19 cellular contexts compared by ENCODE assay signal in the genomic region with DNA sequence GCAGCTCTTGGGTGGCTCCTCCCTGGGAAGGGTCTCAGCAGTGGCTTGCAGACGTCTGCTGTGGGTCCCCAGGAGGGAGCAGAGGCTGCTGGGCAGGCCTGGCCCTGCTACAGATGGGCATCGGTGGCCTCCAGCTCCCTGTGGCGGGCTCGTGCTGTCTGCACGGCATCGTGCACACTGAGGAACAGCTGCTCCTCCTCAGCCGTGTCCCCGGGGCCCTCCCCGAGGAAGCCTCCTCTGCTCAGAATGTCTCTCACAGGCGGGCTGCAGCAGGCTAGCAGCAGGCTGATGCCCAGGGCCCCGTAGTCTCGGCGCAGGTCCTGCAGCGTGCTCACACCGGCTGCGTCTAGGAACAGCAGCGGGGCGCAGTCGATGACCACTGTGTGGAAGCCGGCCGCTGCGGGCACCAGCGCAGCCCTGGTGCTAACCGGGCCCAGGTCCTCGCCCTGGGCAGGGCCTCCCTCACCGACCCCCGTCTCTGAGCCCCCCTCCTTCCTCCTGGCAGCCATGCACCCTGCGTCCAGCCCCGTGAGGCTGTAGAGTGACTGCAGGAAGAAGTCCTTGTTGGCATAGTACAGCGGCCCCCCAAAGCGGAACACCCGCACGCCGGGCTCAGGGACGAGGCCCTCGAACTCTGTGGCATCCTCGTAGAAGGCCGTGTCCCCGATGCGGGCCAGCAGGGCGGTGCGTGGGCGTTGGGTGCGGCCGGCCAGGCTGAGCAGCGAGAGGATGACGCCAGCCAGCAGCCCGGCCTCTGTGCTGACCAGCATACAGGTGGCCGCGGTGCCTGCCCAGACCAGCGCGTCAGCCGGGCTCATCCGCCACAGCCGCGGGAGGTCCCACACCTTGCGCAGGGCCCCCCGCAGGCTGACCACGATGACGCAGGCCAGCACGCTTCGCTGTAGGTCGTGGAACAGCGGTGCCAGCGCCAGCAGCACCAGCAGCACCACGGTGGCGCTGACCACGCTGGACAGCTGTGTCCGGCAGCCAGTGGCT. TPM values are rescaled to one million over a fixed set of nuclear protein-coding genes. Genes with fewer than 3 reads are reported as not detected.
A peak's percentile ranks its signal among the peaks of the same experiment; 100 is the strongest.
DNase-seq lines count a peak whose midpoint lies in the region; ATAC-seq, FAIRE-seq and TF ChIP-seq lines count a peak whose summit lies in the region.
"Had no signal": no experiment of that assay in that cellular context is flagged by ENCODE, and none has a peak within 500 bp of the region (broad histone marks: within the 10 kb centered on the region; RNA-seq: fewer than 3 reads in every experiment).

No MANE protein-coding gene starts in this region.

- H3K4me2 ChIP-seq in HepG2 (ENCODE audit: low read depth, low read length) (no peak overlapping the region), Karpas-422 (ENCODE audit: low read depth, low read length, poor library complexity, severe bottlenecking) (peak overlapping the region; percentile 20)

- TF ChIP-seq POLR2A in HepG2 (IDR thresholded peaks at IDR 0.05; ENCODE audit: insufficient read depth in 1 of 2, low read depth in 2 of 2, low read length in 2 of 2): no peak
- TF ChIP-seq POLR2A in right lobe of liver (IDR thresholded peaks at IDR 0.05): no peak

- H3K27ac ChIP-seq in HepG2 (ENCODE audit: extremely low read length, insufficient read depth, low read length): peak overlapping the region; percentile 5
- no peak overlapping the region for H3K27ac ChIP-seq in right lobe of liver
- no peak overlapping the region for H3K27ac ChIP-seq in Karpas-422 (ENCODE audit: low read length)
- H3K27ac ChIP-seq in upper lobe of right lung: no peak overlapping the region
- H3K27ac ChIP-seq: SJSA1 had no signal

- no peaks in the 10 kb centered on the region for H3K36me3 Mint-ChIP-seq in glutamatergic neuron (ENCODE audit: unreplicated experiment)

- peaks cover 53% of the 10 kb centered on the region for H3K4me1 ChIP-seq in HepG2 (ENCODE audit: insufficient read depth, low read length)
- peaks cover 0 to 31% (median 13%) of the 10 kb centered on the region in 4 donors for H3K4me1 ChIP-seq in right lobe of liver
- peaks cover 37% of the 10 kb centered on the region for H3K4me1 ChIP-seq in Karpas-422 (ENCODE audit: low read length)
- H3K4me1 ChIP-seq in upper lobe of right lung: peaks cover 37% of the 10 kb centered on the region
- H3K4me1 ChIP-seq: SJSA1 had no signal

- in situ Hi-C loops in HepG2 (cut with HindIII; ENCODE audit: extremely low pct_ligation_motif_present, low pct_unique_long_range_greater_than_20kb): loop anchor here (5.0 to 10.0 kb wide), 2 partner anchors 57 to 174 kb away; a partner anchor contains a TSS

- peaks cover 1% of the 10 kb centered on the region for H3K9me3 Mint-ChIP-seq in glutamatergic neuron (ENCODE audit: unreplicated experiment)
- H3K9me3 Mint-ChIP-seq: CD8-positive, alpha-beta T cell had no signal

- TF ChIP-seq EP300 in HepG2 (IDR thresholded peaks at IDR 0.05; ENCODE audit: low read depth in 2 of 2, low read length in 2 of 2): no peak
- no peak for TF ChIP-seq EP300 in HepG2 (CRISPR knock-in tag; IDR thresholded peaks at IDR 0.05; ENCODE audit: borderline replicate concordance)

- H3K27me3 Mint-ChIP-seq in glutamatergic neuron (ENCODE audit: unreplicated experiment): peaks cover 4% of the 10 kb centered on the region

- H3K4me1 Mint-ChIP-seq in glutamatergic neuron (ENCODE audit: low read depth, unreplicated experiment): peaks cover 8% of the 10 kb centered on the region

- no peak for TF ChIP-seq CTCF in HepG2 (CRISPR knock-in tag; IDR thresholded peaks at IDR 0.05)
- no peak for TF ChIP-seq CTCF in right lobe of liver (IDR thresholded peaks at IDR 0.05)
- TF ChIP-seq CTCF in glutamatergic neuron (IDR thresholded peaks at IDR 0.05; ENCODE audit: partially characterized antibody, unreplicated experiment): no peak
- TF ChIP-seq CTCF in upper lobe of right lung (IDR thresholded peaks at IDR 0.05): no peak

- POLR2A ChIA-PET in HepG2 (lab: Yijun Ruan, JAX): no interaction called here

- no peaks in the 10 kb centered on the region for H3K9me3 ChIP-seq in HepG2 (ENCODE audit: low read length)
- H3K9me3 ChIP-seq in right lobe of liver: no peaks in the 10 kb centered on the region
- no peaks in the 10 kb centered on the region for H3K9me3 ChIP-seq in Karpas-422 (ENCODE audit: low read length)
- H3K9me3 ChIP-seq in upper lobe of right lung: no peaks in the 10 kb centered on the region
- H3K9me3 ChIP-seq: MG63, SJSA1 had no signal

- H3K9ac ChIP-seq in HepG2 (ENCODE audit: insufficient read depth, low read depth, low read length): no peak overlapping the region
- H3K9ac ChIP-seq in Karpas-422 (ENCODE audit: low read length): peak overlapping the region; percentile 26; the same call in 1 of the 2 replicates

- ATAC-seq in HepG2 (no peak), right lobe of liver (no peak), upper lobe of right lung (no peak), GM21576 (IDR thresholded peaks at IDR 0.05; ENCODE audit: unreplicated experiment) (no peak)
- ATAC-seq: CD8-positive, alpha-beta T cell had no signal

- H3K4me3 Mint-ChIP-seq in glutamatergic neuron (ENCODE audit: unreplicated experiment): no peak overlapping the region

- H2AFZ ChIP-seq in HepG2 (ENCODE audit: low read length) (no peak overlapping the region), Karpas-422 (ENCODE audit: low read length) (no peak overlapping the region)

- H3K27ac Mint-ChIP-seq in glutamatergic neuron (ENCODE audit: unreplicated experiment): peak overlapping the region; percentile 62
- H3K27ac Mint-ChIP-seq: CD8-positive, alpha-beta T cell had no signal

- H4K20me1 ChIP-seq in HepG2 (ENCODE audit: insufficient read depth, low read length) (no peaks in the 10 kb centered on the region), Karpas-422 (ENCODE audit: insufficient read depth, low read depth, low read length) (peaks cover 4% of the 10 kb centered on the region; the same call in 1 of the 2 replicates)

- BruUV-seq in HepG2 (replicated peaks; lab: Mats Ljungman, UMichigan): no TSS peak

- intact Hi-C loops in HepG2 (cut with micrococcal nuclease; ENCODE audit: unreplicated experiment): no loop called here
- intact Hi-C loops in right lobe of liver (cut with DNase I): no loop called here
- intact Hi-C loops in upper lobe of right lung (cut with DNase I): no loop called here

- H3K9me2 ChIP-seq in Karpas-422 (replicated peaks; ENCODE audit: insufficient read depth, low read length): no peaks in the 10 kb centered on the region

- no peak for DNase-seq in HepG2 (ENCODE audit: low spot score)
- no peak for DNase-seq in right lobe of liver
- DNase-seq in Karpas-422: peak; percentile 62
- peak; percentile 83 for DNase-seq in glutamatergic neuron
- DNase-seq in upper lobe of right lung: no peak
- DNase-seq in NCI-H345 (lab: John Stamatoyannopoulos, UW): no peak
- DNase-seq: CD8-positive, alpha-beta T cell; GOT3; MG63; NCI-H1092 treated with DMSO at 0.1 percent for 48 hours; NCI-H2081 treated with DMSO at 0.1 percent for 48 hours; NCI-H446; NCI-H69; NK-92 treated with Interleukin-12 subunit alpha and Interleukin-12 subunit beta, amount 100 ng/mL, for 24 hours; RPMI8226; SW 1271 had no signal

- no peak for FAIRE-seq in HepG2 (lab: Jason Lieb, UNC)
- FAIRE-seq: GM12892 had no signal

- WGBS in HepG2 (ENCODE audit: low lambda C conversion rate): 94% methylated on average over 22 of the region's 69 CpGs
- no CpG with 5 or more reads among the region's 69 CpGs for whole genome bisulfite sequencing in right lobe of liver (ENCODE audit: insufficient coverage, low coverage, low lambda C conversion rate, missing lambda C conversion rate)

- H3K36me3 ChIP-seq in HepG2 (replicated peaks in 1 of 2; ENCODE audit: control insufficient read depth in 1 of 2, insufficient read depth in 2 of 2, low read length in 2 of 2): peaks cover 9 to 15% of the 10 kb centered on the region in 2 experiments; a peak in 4 of 5 replicates
- H3K36me3 ChIP-seq in right lobe of liver: peaks cover 0 to 17% (median 4%) of the 10 kb centered on the region in 4 donors
- H3K36me3 ChIP-seq in Karpas-422 (ENCODE audit: insufficient read depth, low read length): no peaks in the 10 kb centered on the region
- H3K36me3 ChIP-seq in upper lobe of right lung: no peaks in the 10 kb centered on the region
- H3K36me3 ChIP-seq: MG63, SJSA1 had no signal

- TF ChIP-seq RAD21 in HepG2 (CRISPR knock-in tag; IDR thresholded peaks at IDR 0.05): no peak

- H3K79me2 ChIP-seq in HepG2 (ENCODE audit: insufficient read depth, low read length): peaks cover 16% of the 10 kb centered on the region
- no peaks in the 10 kb centered on the region for H3K79me2 ChIP-seq in Karpas-422 (ENCODE audit: low read length)

- CTCF ChIA-PET in HepG2 (lab: Yijun Ruan, JAX; ENCODE audit: low intra/inter-chr PET ratio, low total read pairs): no interaction called here

- H3K27me3 ChIP-seq in HepG2 (ENCODE audit: control insufficient read depth in 1 of 2, insufficient read depth in 2 of 2, low read length in 2 of 2) (no peaks in the 10 kb centered on the region; a peak in 1 of 5 replicates), right lobe of liver (no peaks in the 10 kb centered on the region), Karpas-422 (ENCODE audit: low read length) (no peaks in the 10 kb centered on the region), upper lobe of right lung (no peaks in the 10 kb centered on the region)
- H3K27me3 ChIP-seq: MG63, SJSA1 had no signal

- H3K4me3 ChIP-seq in HepG2 (replicated peaks in 1 of 3; ENCODE audit: insufficient read depth in 1 of 3, low read depth in 2 of 3, low read length in 3 of 3) (no peak overlapping the region), right lobe of liver (no peak overlapping the region), Karpas-422 (ENCODE audit: low read length) (peak overlapping the region; percentile 17; the same call in 1 of the 2 replicates), upper lobe of right lung (no peak overlapping the region)
- H3K4me3 ChIP-seq: MG63, SJSA1 had no signal

RNA-seq across cellular contexts. Expression of a gene that starts 2.2 kb away (rescaled TPM):
- total RNA-seq in HepG2 (2016; rRNA removed; fragmentation: Illumina TruSeq; extraction: Trizol) (0.32 and 1.0 TPM in 2 replicates), right lobe of liver (10 to 100 TPM in 3 of 6 experiments, 1 to 10 TPM in 3; 4.7 to 15.1 (median 11.0) TPM), glutamatergic neuron (ENCODE audit: unreplicated experiment) (20.3 TPM), upper lobe of right lung (49.2 TPM)
- total RNA-seq in HepG2 (2016; cell fraction: cytosol; rRNA removed; fragmentation: Illumina TruSeq; extraction: Trizol; ENCODE audit: low read depth): not detected in 2 replicates
- 0.84 TPM in 1 of 2 replicates, not detected in the other for total RNA-seq in HepG2 (2016; cell fraction: insoluble cytoplasmic fraction; rRNA removed; fragmentation: Illumina TruSeq; extraction: Trizol)
- total RNA-seq in HepG2 (2016; cell fraction: membrane; rRNA removed; fragmentation: Illumina TruSeq; extraction: Trizol): 0.24 and 0.53 TPM in 2 replicates
- total RNA-seq in HepG2 (2016; cell fraction: nucleus; rRNA removed; fragmentation: Illumina TruSeq; extraction: Trizol): 0.75 and 2.8 TPM in 2 replicates
- polyA plus RNA-seq in HepG2 (2011; rRNA removed): 0.77 and 1.5 TPM in 2 replicates
- polyA plus RNA-seq in HepG2 (2011; cell fraction: cytosol; rRNA removed): 0.24 and 0.27 TPM in 2 replicates
- 34.5 and 42.6 TPM in 2 replicates for polyA plus RNA-seq in HepG2 (2011; cell fraction: nucleus; rRNA removed)
- 1.0 and 2.7 TPM in 2 replicates for polyA plus RNA-seq in HepG2 (2012)
- polyA plus RNA-seq in HepG2 (2016; cell fraction: cytosol; fragmentation: Illumina TruSeq; extraction: Trizol; ENCODE audit: low read depth): 0.19 and 0.29 TPM in 2 replicates
- not detected in 2 replicates for polyA plus RNA-seq in HepG2 (2016; cell fraction: insoluble cytoplasmic fraction; fragmentation: Illumina TruSeq; extraction: Trizol; ENCODE audit: low read depth)
- 0.19 and 0.30 TPM in 2 replicates for polyA plus RNA-seq in HepG2 (2016; cell fraction: membrane; fragmentation: Illumina TruSeq; extraction: Trizol; ENCODE audit: low read depth)
- polyA plus RNA-seq in HepG2 (2016; cell fraction: nucleus; fragmentation: Illumina TruSeq; extraction: Trizol; ENCODE audit: insufficient read depth, low read depth): 2.2 and 4.7 TPM in 2 replicates
- polyA minus RNA-seq in HepG2 (2011; rRNA and poly(A)+ RNA removed; ENCODE audit: low replicate concordance): 1.4 and 1.8 TPM in 2 replicates
- polyA minus RNA-seq in HepG2 (2011; cell fraction: cytosol; rRNA and poly(A)+ RNA removed): 0.69 TPM in 1 of 2 replicates, not detected in the other
- 3.5 and 4.0 TPM in 2 replicates for polyA minus RNA-seq in HepG2 (2011; cell fraction: nucleus; rRNA and poly(A)+ RNA removed)
- total RNA-seq in Karpas-422 (2014; rRNA removed; shearing (Covaris generic); ENCODE audit: low replicate concordance): 17.3 and 20.8 TPM in 2 replicates

RNA-seq across cellular contexts. Expression of a gene that starts 4.2 kb away (rescaled TPM):
- 7.2 and 22.9 TPM in 2 replicates for total RNA-seq in HepG2 (2016; rRNA removed; fragmentation: Illumina TruSeq; extraction: Trizol)
- 1.1 and 1.9 TPM in 2 replicates for total RNA-seq in HepG2 (2016; cell fraction: cytosol; rRNA removed; fragmentation: Illumina TruSeq; extraction: Trizol; ENCODE audit: low read depth)
- total RNA-seq in HepG2 (2016; cell fraction: insoluble cytoplasmic fraction; rRNA removed; fragmentation: Illumina TruSeq; extraction: Trizol): 6.6 and 22.7 TPM in 2 replicates
- total RNA-seq in HepG2 (2016; cell fraction: membrane; rRNA removed; fragmentation: Illumina TruSeq; extraction: Trizol): 4.2 and 4.6 TPM in 2 replicates
- 23.8 and 28.9 TPM in 2 replicates for total RNA-seq in HepG2 (2016; cell fraction: nucleus; rRNA removed; fragmentation: Illumina TruSeq; extraction: Trizol)
- 5.4 and 8.4 TPM in 2 replicates for polyA plus RNA-seq in HepG2 (2011; rRNA removed)
- polyA plus RNA-seq in HepG2 (2011; cell fraction: cytosol; rRNA removed): 7.7 and 10.8 TPM in 2 replicates
- 30.6 and 45.2 TPM in 2 replicates for polyA plus RNA-seq in HepG2 (2011; cell fraction: nucleus; rRNA removed)
- 5.1 and 7.0 TPM in 2 replicates for polyA plus RNA-seq in HepG2 (2012)
- 1.2 and 1.5 TPM in 2 replicates for polyA plus RNA-seq in HepG2 (2016; cell fraction: cytosol; fragmentation: Illumina TruSeq; extraction: Trizol; ENCODE audit: low read depth)
- polyA plus RNA-seq in HepG2 (2016; cell fraction: insoluble cytoplasmic fraction; fragmentation: Illumina TruSeq; extraction: Trizol; ENCODE audit: low read depth): 4.5 and 6.1 TPM in 2 replicates
- 1.6 and 2.2 TPM in 2 replicates for polyA plus RNA-seq in HepG2 (2016; cell fraction: membrane; fragmentation: Illumina TruSeq; extraction: Trizol; ENCODE audit: low read depth)
- 25.4 and 27.0 TPM in 2 replicates for polyA plus RNA-seq in HepG2 (2016; cell fraction: nucleus; fragmentation: Illumina TruSeq; extraction: Trizol; ENCODE audit: insufficient read depth, low read depth)
- 0.40 and 58.6 TPM in 2 replicates for polyA minus RNA-seq in HepG2 (2011; rRNA and poly(A)+ RNA removed; ENCODE audit: low replicate concordance)
- 13.4 and 13.6 TPM in 2 replicates for polyA minus RNA-seq in HepG2 (2011; cell fraction: cytosol; rRNA and poly(A)+ RNA removed)
- 37.7 and 40.7 TPM in 2 replicates for polyA minus RNA-seq in HepG2 (2011; cell fraction: nucleus; rRNA and poly(A)+ RNA removed)
- 10 to 100 TPM in 5 of 6 experiments, 1 to 10 TPM in 1; 9.6 to 30.9 (median 23.0) TPM for total RNA-seq in right lobe of liver
- not detected in 2 replicates for total RNA-seq in Karpas-422 (2014; rRNA removed; shearing (Covaris generic); ENCODE audit: low replicate concordance)
- 0.54 TPM for total RNA-seq in glutamatergic neuron (ENCODE audit: unreplicated experiment)
- 0.20 TPM for total RNA-seq in upper lobe of right lung
- total RNA-seq: SJSA1 had no signal

RNA-seq across cellular contexts. Expression of a gene that starts 15.7 kb away (rescaled TPM):
- total RNA-seq in HepG2 (2016; rRNA removed; fragmentation: Illumina TruSeq; extraction: Trizol) (3.2 and 7.2 TPM in 2 replicates), right lobe of liver (10 to 100 TPM in 1 of 6 experiments, 1 to 10 TPM in 5; 4.6 to 10.5 (median 5.7) TPM), glutamatergic neuron (ENCODE audit: unreplicated experiment) (26.2 TPM), upper lobe of right lung (19.1 TPM)
- 0.53 and 1.4 TPM in 2 replicates for total RNA-seq in HepG2 (2016; cell fraction: cytosol; rRNA removed; fragmentation: Illumina TruSeq; extraction: Trizol; ENCODE audit: low read depth)
- 2.4 and 7.8 TPM in 2 replicates for total RNA-seq in HepG2 (2016; cell fraction: insoluble cytoplasmic fraction; rRNA removed; fragmentation: Illumina TruSeq; extraction: Trizol)
- total RNA-seq in HepG2 (2016; cell fraction: membrane; rRNA removed; fragmentation: Illumina TruSeq; extraction: Trizol): 2.5 and 2.9 TPM in 2 replicates
- 7.0 and 7.9 TPM in 2 replicates for total RNA-seq in HepG2 (2016; cell fraction: nucleus; rRNA removed; fragmentation: Illumina TruSeq; extraction: Trizol)
- 4.5 and 6.1 TPM in 2 replicates for polyA plus RNA-seq in HepG2 (2011; rRNA removed)
- polyA plus RNA-seq in HepG2 (2011; cell fraction: cytosol; rRNA removed): 3.1 and 4.8 TPM in 2 replicates
- 50.5 and 58.5 TPM in 2 replicates for polyA plus RNA-seq in HepG2 (2011; cell fraction: nucleus; rRNA removed)
- 3.0 and 5.5 TPM in 2 replicates for polyA plus RNA-seq in HepG2 (2012)
- 0.35 and 0.36 TPM in 2 replicates for polyA plus RNA-seq in HepG2 (2016; cell fraction: cytosol; fragmentation: Illumina TruSeq; extraction: Trizol; ENCODE audit: low read depth)
- polyA plus RNA-seq in HepG2 (2016; cell fraction: insoluble cytoplasmic fraction; fragmentation: Illumina TruSeq; extraction: Trizol; ENCODE audit: low read depth): 2.0 and 3.4 TPM in 2 replicates
- polyA plus RNA-seq in HepG2 (2016; cell fraction: membrane; fragmentation: Illumina TruSeq; extraction: Trizol; ENCODE audit: low read depth): 1.3 and 1.7 TPM in 2 replicates
- polyA plus RNA-seq in HepG2 (2016; cell fraction: nucleus; fragmentation: Illumina TruSeq; extraction: Trizol; ENCODE audit: insufficient read depth, low read depth): 16.0 and 17.5 TPM in 2 replicates
- 3.0 and 10.3 TPM in 2 replicates for polyA minus RNA-seq in HepG2 (2011; rRNA and poly(A)+ RNA removed; ENCODE audit: low replicate concordance)
- 4.2 and 4.9 TPM in 2 replicates for polyA minus RNA-seq in HepG2 (2011; cell fraction: cytosol; rRNA and poly(A)+ RNA removed)
- 7.2 and 8.1 TPM in 2 replicates for polyA minus RNA-seq in HepG2 (2011; cell fraction: nucleus; rRNA and poly(A)+ RNA removed)
- total RNA-seq in Karpas-422 (2014; rRNA removed; shearing (Covaris generic); ENCODE audit: low replicate concordance): 5.8 and 21.1 TPM in 2 replicates

RNA-seq across cellular contexts. Expression of a gene that starts 22.4 kb away (rescaled TPM):
- 12.3 and 19.1 TPM in 2 replicates for total RNA-seq in HepG2 (2016; rRNA removed; fragmentation: Illumina TruSeq; extraction: Trizol)
- total RNA-seq in HepG2 (2016; cell fraction: cytosol; rRNA removed; fragmentation: Illumina TruSeq; extraction: Trizol; ENCODE audit: low read depth): 8.9 and 9.3 TPM in 2 replicates
- total RNA-seq in HepG2 (2016; cell fraction: insoluble cytoplasmic fraction; rRNA removed; fragmentation: Illumina TruSeq; extraction: Trizol): 11.5 and 17.5 TPM in 2 replicates
- total RNA-seq in HepG2 (2016; cell fraction: membrane; rRNA removed; fragmentation: Illumina TruSeq; extraction: Trizol): 31.8 and 32.6 TPM in 2 replicates
- total RNA-seq in HepG2 (2016; cell fraction: nucleus; rRNA removed; fragmentation: Illumina TruSeq; extraction: Trizol): 13.0 and 15.9 TPM in 2 replicates
- polyA plus RNA-seq in HepG2 (2011; rRNA removed): 30.6 and 35.5 TPM in 2 replicates
- 37.2 and 49.4 TPM in 2 replicates for polyA plus RNA-seq in HepG2 (2011; cell fraction: cytosol; rRNA removed)
- polyA plus RNA-seq in HepG2 (2011; cell fraction: nucleus; rRNA removed): 122 and 143 TPM in 2 replicates
- 21.8 and 31.9 TPM in 2 replicates for polyA plus RNA-seq in HepG2 (2012)
- 15.2 and 15.4 TPM in 2 replicates for polyA plus RNA-seq in HepG2 (2016; cell fraction: cytosol; fragmentation: Illumina TruSeq; extraction: Trizol; ENCODE audit: low read depth)
- polyA plus RNA-seq in HepG2 (2016; cell fraction: insoluble cytoplasmic fraction; fragmentation: Illumina TruSeq; extraction: Trizol; ENCODE audit: low read depth): 18.1 and 23.1 TPM in 2 replicates
- 38.4 and 44.6 TPM in 2 replicates for polyA plus RNA-seq in HepG2 (2016; cell fraction: membrane; fragmentation: Illumina TruSeq; extraction: Trizol; ENCODE audit: low read depth)
- 33.6 and 40.0 TPM in 2 replicates for polyA plus RNA-seq in HepG2 (2016; cell fraction: nucleus; fragmentation: Illumina TruSeq; extraction: Trizol; ENCODE audit: insufficient read depth, low read depth)
- polyA minus RNA-seq in HepG2 (2011; rRNA and poly(A)+ RNA removed; ENCODE audit: low replicate concordance): 74.3 and 145 TPM in 2 replicates
- polyA minus RNA-seq in HepG2 (2011; cell fraction: cytosol; rRNA and poly(A)+ RNA removed): 22.8 and 26.5 TPM in 2 replicates
- polyA minus RNA-seq in HepG2 (2011; cell fraction: nucleus; rRNA and poly(A)+ RNA removed): 19.9 and 23.2 TPM in 2 replicates
- 10 to 100 TPM; 27.9 to 60.1 (median 45.7) TPM for total RNA-seq in right lobe of liver
- total RNA-seq in Karpas-422 (2014; rRNA removed; shearing (Covaris generic); ENCODE audit: low replicate concordance): 0.76 TPM in 1 of 2 replicates, not detected in the other
- total RNA-seq in glutamatergic neuron (ENCODE audit: unreplicated experiment): 20.9 TPM
- total RNA-seq in upper lobe of right lung: 25.2 TPM

RNA-seq across cellular contexts. Expression of a gene that starts 56.8 kb away (rescaled TPM):
- total RNA-seq in HepG2 (2016; rRNA removed; fragmentation: Illumina TruSeq; extraction: Trizol): 1.6 and 5.1 TPM in 2 replicates
- total RNA-seq in HepG2 (2016; cell fraction: cytosol; rRNA removed; fragmentation: Illumina TruSeq; extraction: Trizol; ENCODE audit: low read depth): 1.9 and 3.4 TPM in 2 replicates
- 1.1 and 3.6 TPM in 2 replicates for total RNA-seq in HepG2 (2016; cell fraction: insoluble cytoplasmic fraction; rRNA removed; fragmentation: Illumina TruSeq; extraction: Trizol)
- total RNA-seq in HepG2 (2016; cell fraction: membrane; rRNA removed; fragmentation: Illumina TruSeq; extraction: Trizol): 2.0 and 2.5 TPM in 2 replicates
- total RNA-seq in HepG2 (2016; cell fraction: nucleus; rRNA removed; fragmentation: Illumina TruSeq; extraction: Trizol): 5.8 and 6.7 TPM in 2 replicates
- 9.9 and 20.1 TPM in 2 replicates for polyA plus RNA-seq in HepG2 (2011; rRNA removed)
- polyA plus RNA-seq in HepG2 (2011; cell fraction: cytosol; rRNA removed): 6.1 TPM in 2 replicates
- 134 and 138 TPM in 2 replicates for polyA plus RNA-seq in HepG2 (2011; cell fraction: nucleus; rRNA removed)
- polyA plus RNA-seq in HepG2 (2012): 7.2 and 10.7 TPM in 2 replicates
- 1.4 and 3.1 TPM in 2 replicates for polyA plus RNA-seq in HepG2 (2016; cell fraction: cytosol; fragmentation: Illumina TruSeq; extraction: Trizol; ENCODE audit: low read depth)
- polyA plus RNA-seq in HepG2 (2016; cell fraction: insoluble cytoplasmic fraction; fragmentation: Illumina TruSeq; extraction: Trizol; ENCODE audit: low read depth): 1.9 and 2.6 TPM in 2 replicates
- polyA plus RNA-seq in HepG2 (2016; cell fraction: membrane; fragmentation: Illumina TruSeq; extraction: Trizol; ENCODE audit: low read depth): 1.9 and 2.2 TPM in 2 replicates
- 19.6 and 19.8 TPM in 2 replicates for polyA plus RNA-seq in HepG2 (2016; cell fraction: nucleus; fragmentation: Illumina TruSeq; extraction: Trizol; ENCODE audit: insufficient read depth, low read depth)
- polyA minus RNA-seq in HepG2 (2011; rRNA and poly(A)+ RNA removed; ENCODE audit: low replicate concordance): 15.5 and 17.1 TPM in 2 replicates
- 5.5 and 6.9 TPM in 2 replicates for polyA minus RNA-seq in HepG2 (2011; cell fraction: cytosol; rRNA and poly(A)+ RNA removed)
- polyA minus RNA-seq in HepG2 (2011; cell fraction: nucleus; rRNA and poly(A)+ RNA removed): 8.6 and 9.7 TPM in 2 replicates
- 10 to 100 TPM; 22.0 to 31.8 (median 23.6) TPM for total RNA-seq in right lobe of liver
- total RNA-seq in Karpas-422 (2014; rRNA removed; shearing (Covaris generic); ENCODE audit: low replicate concordance): 15.1 and 28.1 TPM in 2 replicates
- total RNA-seq in glutamatergic neuron (ENCODE audit: unreplicated experiment): 62.7 TPM
- total RNA-seq in upper lobe of right lung: 42.4 TPM

Comparison
In these comparisons a context has a peak if more than half of its experiments do, and no peak if none do; other contexts are left out.
1. DNase-seq: peak in Karpas-422 (single experiment) and glutamatergic neuron (single experiment); none in HepG2 (single experiment), right lobe of liver (0 of 3), upper lobe of right lung (single experiment) and NCI-H345 (single experiment).